In genomic region chr6:41700577-41701347, GRCh38 we compare ENCODE assay signal across 16 cellular contexts. TPM values are rescaled to one million over a fixed set of nuclear protein-coding genes. Genes with fewer than 3 reads are reported as not detected.
DNase-seq lines count a peak whose midpoint lies in the region; ATAC-seq, FAIRE-seq and TF ChIP-seq lines count a peak whose summit lies in the region.
"Had no signal": no experiment of that assay in that cellular context is flagged by ENCODE, and none has a peak within 500 bp of the region (broad histone marks: within the 10 kb centered on the region; RNA-seq: fewer than 3 reads in every experiment).

No MANE protein-coding gene starts in this region.

- no peaks in the 10 kb centered on the region for H3K79me2 ChIP-seq in H1 (ENCODE audit: control insufficient read depth in 1 of 2, insufficient read depth in 2 of 2, low read length in 2 of 2)

- H3K36me3 ChIP-seq in H1 (ENCODE audit: control insufficient read depth in 2 of 4, insufficient read depth in 4 of 4, low read length in 3 of 4) (no peaks in the 10 kb centered on the region), aorta (ENCODE audit: control insufficient read depth in 1 of 2, insufficient read depth in 2 of 2, low read length in 1 of 2) (no peaks in the 10 kb centered on the region)
- H3K36me3 ChIP-seq: colonic mucosa had no signal

- peak overlapping the region; percentile 83; the same call in 1 of the 2 replicates for H3K18ac ChIP-seq in H1 (ENCODE audit: extremely low read depth, low read length)

- no peak for FAIRE-seq in H1 (lab: Jason Lieb, UNC)

- no peaks in the 10 kb centered on the region for H3K27me3 Mint-ChIP-seq in T-helper 2 cell treated with Interferon-gamma antibody and Interleukin-4, amounts not matched to agents 5 μg/mL and 100 μg/mL, for 36 hours (ENCODE audit: low read depth)
- H3K27me3 Mint-ChIP-seq in memory B cell, result no peaks in the 10 kb centered on the region

- H3K36me3 Mint-ChIP-seq in T-helper 2 cell treated with Interferon-gamma antibody and Interleukin-4, amounts not matched to agents 5 μg/mL and 100 μg/mL, for 36 hours (ENCODE audit: low read depth), result no peaks in the 10 kb centered on the region
- H3K36me3 Mint-ChIP-seq in memory B cell, result peaks cover 17% of the 10 kb centered on the region

- H3K9me3 Mint-ChIP-seq in T-helper 2 cell treated with Interferon-gamma antibody and Interleukin-4, amounts not matched to agents 5 μg/mL and 100 μg/mL, for 36 hours, result no peaks in the 10 kb centered on the region
- no peaks in the 10 kb centered on the region for H3K9me3 Mint-ChIP-seq in memory B cell
- H3K9me3 Mint-ChIP-seq: activated naive CD4-positive, alpha-beta T cell treated with anti-CD3 and anti-CD28 coated beads for 36 hours had no signal

- WGBS in H1 (ENCODE audit: extremely low coverage in 1 of 2, insufficient coverage in 1 of 2, insufficient read length in 1 of 2, insufficient replicate concordance in 2 of 2, low coverage in 1 of 2, low lambda C conversion rate in 2 of 2, missing lambda C conversion rate in 1 of 2), 2 experiments, result 73% methylated on average over 19 of the region's 19 CpGs; no CpG with 5 or more reads in 1 of the 2 experiments
- WGBS in aorta, 2 donors, result 87 to 90% methylated on average over 19 of the region's 19 CpGs

- peak overlapping the region; percentile 95 for H2BK15ac ChIP-seq in H1 (ENCODE audit: low read length)

- H4K20me1 ChIP-seq in H1 (replicated peaks in 1 of 2; ENCODE audit: control insufficient read depth in 1 of 2, insufficient read depth in 2 of 2, low read length in 2 of 2), result peaks cover 0 to 3% of the 10 kb centered on the region in 2 experiments

- no peak for ATAC-seq in memory B cell (ENCODE audit: low read depth)
- peak; percentile 4 for ATAC-seq in aorta (ENCODE audit: low FRiP score)
- no peak for ATAC-seq in GM19328 (IDR thresholded peaks at IDR 0.05; ENCODE audit: unreplicated experiment)

- no peak overlapping the region; the same call in 1 of the 2 replicates for H4K8ac ChIP-seq in H1 (ENCODE audit: extremely low read depth, insufficient read depth, low read length)

- H2BK120ac ChIP-seq in H1 (replicated peaks; ENCODE audit: low read depth, low read length), result no peak overlapping the region

- H3K4me3 ChIP-seq in H1 (ENCODE audit: extremely low read depth in 1 of 4, insufficient read depth in 2 of 4, low read depth in 3 of 4, low read length in 4 of 4), result no peak overlapping the region
- no peak overlapping the region for H3K4me3 ChIP-seq in aorta (ENCODE audit: low read length in 2 of 2)
- H3K4me3 ChIP-seq: colonic mucosa, skin epidermis, testis had no signal

- H3K9me3 ChIP-seq in H1 (ENCODE audit: insufficient read depth in 2 of 2, low read depth in 1 of 2, low read length in 1 of 2) (no peaks in the 10 kb centered on the region), aorta (ENCODE audit: control insufficient read depth, low read length) (no peaks in the 10 kb centered on the region)
- H3K9me3 ChIP-seq: colonic mucosa, testis had no signal

- H3K27ac ChIP-seq in H1 (ENCODE audit: low read depth, low read length) (no peak overlapping the region), aorta (ENCODE audit: low read depth in 1 of 2, low read length in 2 of 2) (no peak overlapping the region)
- H3K27ac ChIP-seq: colonic mucosa, testis had no signal

- peak in 1 of 2 experiments; percentile 27; a peak in 2 of 4 replicates for TF ChIP-seq RAD21 in H1 (IDR thresholded peaks at IDR 0.05 in 1 of 2, conservative IDR thresholded peaks at IDR 0.05 in 1 of 2; ENCODE audit: low read depth in 2 of 2, low read length in 2 of 2)

- H2BK20ac ChIP-seq in H1 (ENCODE audit: low read length), result no peak overlapping the region

- no peak overlapping the region for H3K4me2 ChIP-seq in H1 (ENCODE audit: insufficient read depth in 1 of 2, low read depth in 2 of 2, low read length in 2 of 2)

- no peak overlapping the region for H3K56ac ChIP-seq in H1 (replicated peaks; ENCODE audit: insufficient read length, low read depth, low read length)

- DNase-seq in T-helper 2 cell treated with Interferon-gamma antibody and Interleukin-4, amounts not matched to agents 5 μg/mL and 100 μg/mL, for 36 hours (ENCODE audit: low spot score), result no peak
- DNase-seq in T-helper 2 cell (no peak), H1 (ENCODE audit: low read depth in 1 of 2, low spot score in 2 of 2) (no peak), memory B cell (ENCODE audit: low spot score in 2 of 2) (no peak), aorta (no peak), HT-29 (ENCODE audit: low spot score) (no peak), HuH-7 (ENCODE audit: low spot score) (no peak)
- DNase-seq: 8988T; activated naive CD4-positive, alpha-beta T cell treated with anti-CD3 and anti-CD28 coated beads for 36 hours; colonic mucosa; NCI-H1417 treated with DMSO at 0.1 percent for 48 hours; NCI-H526 treated with DMSO at 0.1 percent for 48 hours; SHP77; testis had no signal

- H3K27me3 ChIP-seq in H1 (replicated peaks in 1 of 4; ENCODE audit: control insufficient read depth in 3 of 4, extremely low read depth in 1 of 4, insufficient read depth in 3 of 4, low read length in 3 of 4) (no peaks in the 10 kb centered on the region; a peak in 2 of 7 replicates), aorta (ENCODE audit: control insufficient read depth in 1 of 2, insufficient read depth in 2 of 2, low read length in 1 of 2) (no peaks in the 10 kb centered on the region)
- H3K27me3 ChIP-seq: colonic mucosa, testis had no signal

- H3K23ac ChIP-seq in H1 (ENCODE audit: insufficient read length), result no peak overlapping the region

- H2AFZ ChIP-seq in H1 (ENCODE audit: low read length), result no peak overlapping the region

- H3K4me1 Mint-ChIP-seq in T-helper 2 cell treated with Interferon-gamma antibody and Interleukin-4, amounts not matched to agents 5 μg/mL and 100 μg/mL, for 36 hours (ENCODE audit: low read depth), result peaks cover 2% of the 10 kb centered on the region
- H3K4me1 Mint-ChIP-seq in memory B cell, result peaks cover 68% of the 10 kb centered on the region

- no peak overlapping the region for H3K4ac ChIP-seq in H1 (replicated peaks; ENCODE audit: insufficient read length, low read depth, low read length)

- H2BK5ac ChIP-seq in H1 (ENCODE audit: low read depth, low read length), result peak overlapping the region; percentile 75; the same call in 1 of the 2 replicates

- no peak overlapping the region for H4K5ac ChIP-seq in H1 (ENCODE audit: insufficient read length, low read depth, low read length)

- CTCF ChIA-PET in H1 (lab: Charles Lee; ENCODE audit: partially characterized antibody), result interaction anchor here (0.6 to 12.5 kb wide), 13 partner anchors 8 to 726 kb away, joined by 3 to 181 read pairs (median 4); partner anchors contain the start of gene TOMM6

- H2AK5ac ChIP-seq in H1 (ENCODE audit: low read depth, low read length), result no peak overlapping the region

- POLR2A ChIA-PET in H1 (lab: Charles Lee; ENCODE audit: partially characterized antibody), result interaction anchor here (1.7 kb wide), 1 partner anchor 15 kb away, joined by 4 read pairs; no protein-coding TSS in a partner anchor

- TF ChIP-seq POLR2A in H1 (IDR thresholded peaks at IDR 0.05; ENCODE audit: control extremely low read depth in 1 of 2, low read depth in 2 of 2, low read length in 2 of 2), result no peak

- peak in 2 of 3 experiments; percentile 32 to 36; a peak in 2 of 4 replicates for TF ChIP-seq CTCF in H1 (IDR thresholded peaks at IDR 0.05; ENCODE audit: control extremely low read depth in 1 of 3, insufficient read depth in 1 of 3, low read depth in 1 of 3, low read length in 3 of 3)

- no peak overlapping the region for H3K9ac ChIP-seq in H1 (replicated peaks in 1 of 4; ENCODE audit: extremely low read depth in 1 of 4, low read depth in 3 of 4, low read length in 3 of 4)

- intact Hi-C loops in aorta (cut with DNase I), result no loop called here

- no peak overlapping the region for H3K14ac ChIP-seq in H1 (ENCODE audit: insufficient read length)

- H4K91ac ChIP-seq in H1 (replicated peaks; ENCODE audit: insufficient read length, low read length), result no peak overlapping the region

- H3K4me3 Mint-ChIP-seq in T-helper 2 cell treated with Interferon-gamma antibody and Interleukin-4, amounts not matched to agents 5 μg/mL and 100 μg/mL, for 36 hours, result no peak overlapping the region
- peak overlapping the region; percentile 61 for H3K4me3 Mint-ChIP-seq in memory B cell
- H3K4me3 Mint-ChIP-seq: activated naive CD4-positive, alpha-beta T cell treated with anti-CD3 and anti-CD28 coated beads for 36 hours had no signal

- peaks cover 0 to 8% (median 2%) of the 10 kb centered on the region in 4 experiments; a peak in 5 of 7 replicates for H3K4me1 ChIP-seq in H1 (replicated peaks in 1 of 4; ENCODE audit: control insufficient read depth in 3 of 4, insufficient read depth in 4 of 4, low read length in 3 of 4)
- H3K4me1 ChIP-seq in aorta (ENCODE audit: control insufficient read depth in 1 of 2, insufficient read depth in 2 of 2, low read length in 2 of 2), result no peaks in the 10 kb centered on the region

- peak overlapping the region; percentile 17 for H3K27ac Mint-ChIP-seq in T-helper 2 cell treated with Interferon-gamma antibody and Interleukin-4, amounts not matched to agents 5 μg/mL and 100 μg/mL, for 36 hours
- peak overlapping the region; percentile 87 for H3K27ac Mint-ChIP-seq in memory B cell
- H3K27ac Mint-ChIP-seq: activated naive CD4-positive, alpha-beta T cell treated with anti-CD3 and anti-CD28 coated beads for 36 hours had no signal

- no peaks in the 10 kb centered on the region for H3K23me2 ChIP-seq in H1 (ENCODE audit: low read depth, low read length)

- 0 out of 2 replicates have a peak, but pooled peaks cover 2% of the 10 kb centered on the region for H3K79me1 ChIP-seq in H1 (ENCODE audit: low read depth, low read length)

- no peak for TF ChIP-seq EP300 in H1 (IDR thresholded peaks at IDR 0.05; ENCODE audit: borderline replicate concordance in 1 of 2, low read depth in 2 of 2, low read length in 2 of 2)

- peak overlapping the region; percentile 92; the same call in 1 of the 2 replicates for H2BK12ac ChIP-seq in H1 (ENCODE audit: low read depth, low read length)

RNA-seq across cellular contexts. Expression of gene TFEB, which starts 34.6 kb away (rescaled TPM):
- total RNA-seq in H1 (2021; fragmentation: NEBNext Ultra II Directional; extraction: Animal tissue kit (Norgen Biotek cat#: 25700)), result 2.3 and 2.4 TPM in 2 replicates
- polyA plus RNA-seq in H1 (2011; rRNA removed) (5.9 and 6.7 TPM in 2 replicates), aorta (10 to 100 TPM in 1 of 2 donors, 1 to 10 TPM in 1; 7.3 to 20.9 TPM)
- 4.6 TPM for polyA plus RNA-seq in H1 (2011; cell fraction: cytosol; rRNA removed)
- 7.6 TPM for polyA plus RNA-seq in H1 (2011; cell fraction: nucleus; rRNA removed)
- polyA plus RNA-seq in H1 (2012, experiment 1 of 2), result 2.1 to 6.8 TPM (median 4.1 TPM) in 4 replicates
- polyA plus RNA-seq in H1 (2012, experiment 2 of 2), result 2.7 TPM
- polyA plus RNA-seq in H1 (2013, experiment 1 of 2), result 0.71 TPM
- 0.61 TPM for polyA plus RNA-seq in H1 (2013, experiment 2 of 2)
- polyA minus RNA-seq in H1 (2011; rRNA and poly(A)+ RNA removed), result 1.9 and 4.6 TPM in 2 replicates
- 3.2 TPM for polyA minus RNA-seq in H1 (2011; cell fraction: cytosol; rRNA and poly(A)+ RNA removed)
- polyA minus RNA-seq in H1 (2011; cell fraction: nucleus; rRNA and poly(A)+ RNA removed), result 2.8 TPM
- total RNA-seq in aorta, result 10 to 100 TPM; 22.2 to 32.1 TPM
- 24.0 and 24.1 TPM in 2 replicates for total RNA-seq in HT-29 (2014; rRNA removed; shearing (Covaris generic))

RNA-seq across cellular contexts. Expression of gene PGC, which starts 46.4 kb away (rescaled TPM):
- total RNA-seq in H1 (2021; fragmentation: NEBNext Ultra II Directional; extraction: Animal tissue kit (Norgen Biotek cat#: 25700)), result not detected in 2 replicates
- polyA plus RNA-seq in H1 (2011; rRNA removed), result 0.09 and 0.25 TPM in 2 replicates
- polyA plus RNA-seq in H1 (2011; cell fraction: cytosol; rRNA removed), result 0.22 TPM
- polyA plus RNA-seq in H1 (2011; cell fraction: nucleus; rRNA removed), result 0.21 TPM
- 0.23 TPM in 1 of 4 replicates, not detected in the others for polyA plus RNA-seq in H1 (2012, experiment 1 of 2)
- polyA plus RNA-seq in H1 (2012, experiment 2 of 2), result 0.13 TPM
- 0.04 TPM for polyA plus RNA-seq in H1 (2013, experiment 1 of 2)
- polyA plus RNA-seq in H1 (2013, experiment 2 of 2), result 0.07 TPM
- not detected in 2 replicates for polyA minus RNA-seq in H1 (2011; rRNA and poly(A)+ RNA removed)
- polyA minus RNA-seq in H1 (2011; cell fraction: cytosol; rRNA and poly(A)+ RNA removed), result not detected
- polyA minus RNA-seq in H1 (2011; cell fraction: nucleus; rRNA and poly(A)+ RNA removed), result not detected
- under 1 TPM; 0.33 to 0.65 TPM for total RNA-seq in aorta
- 1 to 10 TPM; 1.1 to 2.5 TPM for polyA plus RNA-seq in aorta
- total RNA-seq in HT-29 (2014; rRNA removed; shearing (Covaris generic)), result 0.20 and 0.26 TPM in 2 replicates
- total RNA-seq: activated naive CD4-positive, alpha-beta T cell treated with anti-CD3 and anti-CD28 coated beads for 36 hours had no signal
